22 cellular contexts compared by ENCODE assay signal in genomic region chr1:6832789-6833188, GRCh38. TPM values are rescaled to one million over a fixed set of nuclear protein-coding genes. Genes with fewer than 3 reads are reported as not detected.
DNase-seq lines count a peak whose midpoint lies in the region; ATAC-seq and TF ChIP-seq lines count a peak whose summit lies in the region.
"Had no signal": no experiment of that assay in that cellular context is flagged by ENCODE, and none has a peak within 500 bp of the region (broad histone marks: within the 10 kb centered on the region; RNA-seq: fewer than 3 reads in every experiment).

No MANE protein-coding gene starts in this region.

- no peak overlapping the region for H3K9ac ChIP-seq in endodermal cell (ENCODE audit: extremely low read depth, low read length, poor library complexity, severe bottlenecking)

- H3K4me1 ChIP-seq in left ventricle myocardium inferior (peaks cover 36% of the 10 kb centered on the region), endodermal cell (ENCODE audit: control insufficient read depth, insufficient read depth, low read length) (no peaks in the 10 kb centered on the region), upper lobe of right lung (peaks cover 3% of the 10 kb centered on the region)

- peaks cover 2% of the 10 kb centered on the region for H3K9me3 Mint-ChIP-seq in endodermal cell
- H3K9me3 Mint-ChIP-seq: activated CD4-positive, alpha-beta memory T cell treated with anti-CD3 and anti-CD28 coated beads, Interleukin-2, amount 10 ng/mL, durations not matched to agents 7 days and 5 days; activated T-helper 17 cell treated with anti-CD3 and anti-CD28 coated beads, Interleukin-2, amount 50 U/mL, for 72 hours; naive thymus-derived CD8-positive, alpha-beta T cell had no signal

- H3K4me3 ChIP-seq in left ventricle myocardium inferior (no peak overlapping the region), endodermal cell (ENCODE audit: low read length) (no peak overlapping the region), upper lobe of right lung (no peak overlapping the region)
- H3K4me3 ChIP-seq: coronary artery, heart right ventricle, tibial nerve had no signal

- H3K36me3 Mint-ChIP-seq in endodermal cell (ENCODE audit: low read depth), result peaks cover 34% of the 10 kb centered on the region

- H3K4me3 Mint-ChIP-seq in endodermal cell, result no peak overlapping the region
- H3K4me3 Mint-ChIP-seq: activated CD4-positive, alpha-beta memory T cell treated with anti-CD3 and anti-CD28 coated beads, Interleukin-2, amount 10 ng/mL, durations not matched to agents 7 days and 5 days; activated T-helper 17 cell treated with anti-CD3 and anti-CD28 coated beads, Interleukin-2, amount 50 U/mL, for 72 hours; naive thymus-derived CD8-positive, alpha-beta T cell had no signal

- ATAC-seq in Right ventricle myocardium superior (ENCODE audit: poor library complexity), result peak; percentile 54
- ATAC-seq in upper lobe of right lung, result peak; percentile 34
- ATAC-seq in GM19397 (IDR thresholded peaks at IDR 0.05; ENCODE audit: unreplicated experiment), result no peak
- ATAC-seq in HG03280 (IDR thresholded peaks at IDR 0.05; ENCODE audit: unreplicated experiment), result no peak
- ATAC-seq: activated T-helper 17 cell treated with anti-CD3 and anti-CD28 coated beads, Interleukin-2, amount 50 U/mL, for 72 hours; esophagus mucosa; heart right ventricle; naive thymus-derived CD8-positive, alpha-beta T cell; SK-N-SH treated with all-trans-retinoic acid at 6 μM for 48 hours had no signal

- H3K36me3 ChIP-seq in left ventricle myocardium inferior, result no peaks in the 10 kb centered on the region
- H3K36me3 ChIP-seq in endodermal cell (ENCODE audit: control insufficient read depth, insufficient read depth, low read length), result peaks cover 9% of the 10 kb centered on the region
- H3K36me3 ChIP-seq in upper lobe of right lung, result no peaks in the 10 kb centered on the region

- H3K27ac Mint-ChIP-seq in endodermal cell, result peak overlapping the region; percentile 53
- H3K27ac Mint-ChIP-seq: activated CD4-positive, alpha-beta memory T cell treated with anti-CD3 and anti-CD28 coated beads, Interleukin-2, amount 10 ng/mL, durations not matched to agents 7 days and 5 days; activated T-helper 17 cell treated with anti-CD3 and anti-CD28 coated beads, Interleukin-2, amount 50 U/mL, for 72 hours had no signal

- peaks cover 5% of the 10 kb centered on the region for H3K4me1 Mint-ChIP-seq in endodermal cell
- H3K4me1 Mint-ChIP-seq: activated CD4-positive, alpha-beta memory T cell treated with anti-CD3 and anti-CD28 coated beads, Interleukin-2, amount 10 ng/mL, durations not matched to agents 7 days and 5 days; activated T-helper 17 cell treated with anti-CD3 and anti-CD28 coated beads, Interleukin-2, amount 50 U/mL, for 72 hours had no signal

- H3K9me3 ChIP-seq in left ventricle myocardium inferior (replicated peaks), result no peaks in the 10 kb centered on the region
- H3K9me3 ChIP-seq in endodermal cell (ENCODE audit: control insufficient read depth, low read length), result no peaks in the 10 kb centered on the region
- H3K9me3 ChIP-seq in upper lobe of right lung, result no peaks in the 10 kb centered on the region
- H3K9me3 ChIP-seq: heart right ventricle, tibial nerve had no signal

- H3K27ac ChIP-seq in left ventricle myocardium inferior (replicated peaks) (no peak overlapping the region), endodermal cell (ENCODE audit: low read depth, low read length) (no peak overlapping the region), upper lobe of right lung (no peak overlapping the region)
- H3K27ac ChIP-seq: heart right ventricle, tibial nerve had no signal

- 90 to 98% methylated on average over 1 to 2 of the region's 2 CpGs for WGBS in endodermal cell (ENCODE audit: insufficient coverage in 1 of 2, insufficient read length in 1 of 2), 2 experiments

- intact Hi-C loops in Right ventricle myocardium superior (cut with DNase I), result no loop called here
- intact Hi-C loops in left ventricle myocardium inferior (cut with micrococcal nuclease), result no loop called here
- intact Hi-C loops in upper lobe of right lung (cut with DNase I), result no loop called here

- H3K27me3 Mint-ChIP-seq in endodermal cell (ENCODE audit: insufficient read depth), result no peaks in the 10 kb centered on the region
- H3K27me3 Mint-ChIP-seq: activated CD4-positive, alpha-beta memory T cell treated with anti-CD3 and anti-CD28 coated beads, Interleukin-2, amount 10 ng/mL, durations not matched to agents 7 days and 5 days; activated T-helper 17 cell treated with anti-CD3 and anti-CD28 coated beads, Interleukin-2, amount 50 U/mL, for 72 hours; naive thymus-derived CD8-positive, alpha-beta T cell had no signal

- no peak for TF ChIP-seq CTCF in left ventricle myocardium inferior (IDR thresholded peaks at IDR 0.05; ENCODE audit: borderline replicate concordance)
- TF ChIP-seq CTCF in endodermal cell (conservative IDR thresholded peaks at IDR 0.05), result no peak
- TF ChIP-seq CTCF in upper lobe of right lung (IDR thresholded peaks at IDR 0.05), result no peak

- H3K27me3 ChIP-seq in left ventricle myocardium inferior (ENCODE audit: low read depth) (no peaks in the 10 kb centered on the region), endodermal cell (ENCODE audit: control insufficient read depth, insufficient read depth, low read length, poor library complexity, severe bottlenecking) (no peaks in the 10 kb centered on the region), upper lobe of right lung (no peaks in the 10 kb centered on the region)
- H3K27me3 ChIP-seq: heart right ventricle, tibial nerve had no signal

- DNase-seq in Right ventricle myocardium superior (no peak), left ventricle myocardium inferior (no peak), NCI-H2171 treated with DMSO at 0.1 percent for 48 hours (lab: John Stamatoyannopoulos, UW) (peak; percentile 71), endodermal cell (no peak), upper lobe of right lung (no peak), DMS114 treated with DMSO at 0.1 percent for 48 hours (lab: John Stamatoyannopoulos, UW; ENCODE audit: unreplicated experiment) (no peak)
- DNase-seq: activated CD4-positive, alpha-beta memory T cell treated with anti-CD3 and anti-CD28 coated beads, Interleukin-2, amount 10 ng/mL, durations not matched to agents 7 days and 5 days; amygdala; GDM1; GOT3; heart right ventricle; KG1; naive thymus-derived CD8-positive, alpha-beta T cell; retina; stimulated activated CD4-positive, alpha-beta T cell treated with anti-CD3 and anti-CD28 coated beads, Interleukin-1b, Interleukin-23, amount 100 ng/mL, for 48 hours had no signal

RNA-seq across cellular contexts. Expression of gene CAMTA1, which starts 47.5 kb away (rescaled TPM):
- total RNA-seq in Right ventricle myocardium superior, result 153 TPM
- 160 TPM for total RNA-seq in left ventricle myocardium inferior
- total RNA-seq in endodermal cell, result 100 to 1,000 TPM; 123 to 137 TPM
- polyA plus RNA-seq in endodermal cell (2013, experiment 1 of 2), result 157 TPM
- 138 TPM for polyA plus RNA-seq in endodermal cell (2013, experiment 2 of 2)
- 63.4 TPM for total RNA-seq in upper lobe of right lung

Comparison
In these comparisons a context has a peak if more than half of its experiments do, and no peak if none do; other contexts are left out.
1. ATAC-seq: peak in Right ventricle myocardium superior (single experiment) and upper lobe of right lung (single experiment); none in GM19397 (single experiment) and HG03280 (single experiment).